17 cellular contexts compared by ENCODE assay signal in genomic region chr10:124242791-124243190, GRCh38.
DNase-seq lines count a peak whose midpoint lies in the region; ATAC-seq and TF ChIP-seq lines count a peak whose summit lies in the region.
"Had no signal": no experiment of that assay in that cellular context is flagged by ENCODE, and none has a peak within 500 bp of the region (broad histone marks: within the 10 kb centered on the region; RNA-seq: fewer than 3 reads in every experiment).

No MANE protein-coding gene starts in this region.

- peaks cover 13% of the 10 kb centered on the region for H3K4me1 Mint-ChIP-seq in neural progenitor cell
- peaks cover 10 to 11% of the 10 kb centered on the region in 2 donors for H3K4me1 Mint-ChIP-seq in stimulated activated naive B cell treated with anti-CD40 and anti-IgM and Interleukin-4, amounts not matched to agents 10 μg/mL and 1 μg/mL and 100 μg/mL, for 72 hours
- H3K4me1 Mint-ChIP-seq in T-helper 17 cell = no peaks in the 10 kb centered on the region

- TF ChIP-seq POLR2A in heart left ventricle (IDR thresholded peaks at IDR 0.05) = no peak

- no peak overlapping the region for H3K27ac ChIP-seq in heart left ventricle
- H3K27ac ChIP-seq in neural progenitor cell = no peak overlapping the region

- peaks cover 11% of the 10 kb centered on the region for H3F3A ChIP-seq in neural progenitor cell (ENCODE audit: low read depth)

- DNase-seq in cardiac septum (ENCODE audit: low spot score) (peak; percentile 15), heart left ventricle (no peak), neural progenitor cell (ENCODE audit: low spot score) (no peak), T-helper 17 cell (no peak), NCI-H82 treated with DMSO at 0.1 percent for 48 hours (lab: John Stamatoyannopoulos, UW; ENCODE audit: unreplicated experiment) (no peak)
- DNase-seq in stimulated activated naive B cell treated with anti-CD40 and anti-IgM and Interleukin-4, amounts not matched to agents 10 μg/mL and 1 μg/mL and 100 μg/mL, for 72 hours = no peak
- DNase-seq in activated CD4-positive, alpha-beta T cell treated with anti-CD3 and anti-CD28 coated beads for 4 hours = no peak
- DNase-seq: 8988T; C1 segment of cervical spinal cord; CD4-positive, alpha-beta T cell; H7; HFFc6 had no signal

- H3K4me1 ChIP-seq in heart left ventricle = peaks cover 0 to 7% (median 0%) of the 10 kb centered on the region in 12 donors
- H3K4me1 ChIP-seq in neural progenitor cell = peaks cover 9% of the 10 kb centered on the region
- H3K4me1 ChIP-seq: Caco-2 had no signal

- no peak overlapping the region for H3K4me3 Mint-ChIP-seq in neural progenitor cell
- no peak overlapping the region for H3K4me3 Mint-ChIP-seq in stimulated activated naive B cell treated with anti-CD40 and anti-IgM and Interleukin-4, amounts not matched to agents 10 μg/mL and 1 μg/mL and 100 μg/mL, for 72 hours
- no peak overlapping the region for H3K4me3 Mint-ChIP-seq in T-helper 17 cell
- H3K4me3 Mint-ChIP-seq: CD4-positive, alpha-beta T cell; GM23338; HFFc6 had no signal

- H3K27ac Mint-ChIP-seq in neural progenitor cell (peak overlapping the region; percentile 87), T-helper 17 cell (no peak overlapping the region)
- peak overlapping the region; percentile 25 for H3K27ac Mint-ChIP-seq in stimulated activated naive B cell treated with anti-CD40 and anti-IgM and Interleukin-4, amounts not matched to agents 10 μg/mL and 1 μg/mL and 100 μg/mL, for 72 hours
- H3K27ac Mint-ChIP-seq: CD4-positive, alpha-beta T cell; GM23338; HFFc6 had no signal

- H3K36me3 ChIP-seq in heart left ventricle (no peaks in the 10 kb centered on the region), neural progenitor cell (no peaks in the 10 kb centered on the region)

- H3K27me3 ChIP-seq in heart left ventricle = peaks cover 0 to 14% (median 0%) of the 10 kb centered on the region in 9 donors
- no peaks in the 10 kb centered on the region for H3K27me3 ChIP-seq in neural progenitor cell

- no peak for ATAC-seq in heart left ventricle
- no peak for ATAC-seq in stimulated activated naive B cell treated with anti-CD40 and anti-IgM and Interleukin-4, amounts not matched to agents 10 μg/mL and 1 μg/mL and 100 μg/mL, for 72 hours (replicated peaks)
- ATAC-seq in T-helper 17 cell = no peak
- ATAC-seq: GM23338, HCT116, HepG2 had no signal

- no peaks in the 10 kb centered on the region for H4K20me1 ChIP-seq in neural progenitor cell (ENCODE audit: low read depth)

- H3K79me2 ChIP-seq in neural progenitor cell (ENCODE audit: low read depth) = no peaks in the 10 kb centered on the region

- TF ChIP-seq CTCF in heart left ventricle (IDR thresholded peaks at IDR 0.05) (no peak), neural progenitor cell (IDR thresholded peaks at IDR 0.05) (no peak)

- intact Hi-C loops in cardiac septum (cut with DNase I) = no loop called here
- intact Hi-C loops in heart left ventricle (cut with DNase I) = no loop called here

- no peak overlapping the region for H3K4me2 ChIP-seq in neural progenitor cell
- H3K4me2 ChIP-seq: GM23338 had no signal

- H3K4me3 ChIP-seq in heart left ventricle (no peak overlapping the region), neural progenitor cell (no peak overlapping the region)
- H3K4me3 ChIP-seq: GM23338 had no signal

- no peaks in the 10 kb centered on the region for H3K36me3 Mint-ChIP-seq in neural progenitor cell
- H3K36me3 Mint-ChIP-seq in stimulated activated naive B cell treated with anti-CD40 and anti-IgM and Interleukin-4, amounts not matched to agents 10 μg/mL and 1 μg/mL and 100 μg/mL, for 72 hours = no peaks in the 10 kb centered on the region
- H3K36me3 Mint-ChIP-seq in T-helper 17 cell (ENCODE audit: low read depth) = no peaks in the 10 kb centered on the region
- H3K36me3 Mint-ChIP-seq: IgD-negative memory B cell had no signal

- peaks cover 19% of the 10 kb centered on the region for H3K27me3 Mint-ChIP-seq in neural progenitor cell (ENCODE audit: insufficient read depth, low read depth)
- no peaks in the 10 kb centered on the region for H3K27me3 Mint-ChIP-seq in stimulated activated naive B cell treated with anti-CD40 and anti-IgM and Interleukin-4, amounts not matched to agents 10 μg/mL and 1 μg/mL and 100 μg/mL, for 72 hours
- H3K27me3 Mint-ChIP-seq in T-helper 17 cell = peaks cover 22% of the 10 kb centered on the region
- H3K27me3 Mint-ChIP-seq: CD4-positive, alpha-beta T cell; IgD-negative memory B cell had no signal

- no peak overlapping the region for H2AFZ ChIP-seq in neural progenitor cell (replicated peaks)
- H2AFZ ChIP-seq: GM23338 had no signal

- H3K9me3 Mint-ChIP-seq in neural progenitor cell = no peaks in the 10 kb centered on the region
- H3K9me3 Mint-ChIP-seq in stimulated activated naive B cell treated with anti-CD40 and anti-IgM and Interleukin-4, amounts not matched to agents 10 μg/mL and 1 μg/mL and 100 μg/mL, for 72 hours = peaks cover 0 to 2% of the 10 kb centered on the region in 2 donors
- H3K9me3 Mint-ChIP-seq: CD4-positive, alpha-beta T cell; GM23338 had no signal

- WGBS in heart left ventricle, 4 donors = 84 to 98% (median 88%) methylated on average over 8 of the region's 8 CpGs

- H3K9ac ChIP-seq in neural progenitor cell = no peak overlapping the region

- H3K9me3 ChIP-seq in heart left ventricle = no peaks in the 10 kb centered on the region
- H3K9me3 ChIP-seq in neural progenitor cell (ENCODE audit: low read depth) = no peaks in the 10 kb centered on the region
- no peaks in the 10 kb centered on the region for H3K9me3 ChIP-seq in T-helper 17 cell (ENCODE audit: control insufficient read depth, low read length, poor library complexity, severe bottlenecking)
- H3K9me3 ChIP-seq: Caco-2 had no signal
